Comparison of ENCODE assay signal across 8 cellular contexts in genomic region chr22:37484115-37485005, GRCh38. TPM values are rescaled to one million over a fixed set of nuclear protein-coding genes. Genes with fewer than 3 reads are reported as not detected.
DNase-seq lines count a peak whose midpoint lies in the region; ATAC-seq and TF ChIP-seq lines count a peak whose summit lies in the region.

No MANE protein-coding gene starts in this region.

- CTCF ChIA-PET in RWPE1 (lab: Yijun Ruan, JAX), result no interaction called here

- H3K27me3 ChIP-seq in liver (ENCODE audit: control insufficient read depth in 4 of 4, insufficient read depth in 4 of 4, low read length in 3 of 4), result no peaks in the 10 kb centered on the region

- 65% methylated on average over 35 of the region's 35 CpGs for whole genome bisulfite sequencing in liver

- ATAC-seq in GM19397 (IDR thresholded peaks at IDR 0.05; ENCODE audit: unreplicated experiment) (peak; percentile 36), HG03039 (IDR thresholded peaks at IDR 0.05; ENCODE audit: unreplicated experiment) (no peak)

- no peak for TF ChIP-seq RAD21 in liver (IDR thresholded peaks at IDR 0.05)

- no peaks in the 10 kb centered on the region for H3K9me3 ChIP-seq in liver (ENCODE audit: control insufficient read depth in 4 of 4, low read length in 3 of 4)

- POLR2A ChIA-PET in RWPE1 (lab: Yijun Ruan, JAX; ENCODE audit: low non-redundant PET), result no interaction called here

- TF ChIP-seq CTCF in RWPE1 (conservative IDR thresholded peaks at IDR 0.05; ENCODE audit: low read depth), result no peak
- TF ChIP-seq CTCF in liver (IDR thresholded peaks at IDR 0.05; ENCODE audit: low read depth, low read length, missing input control), result no peak

- no peak overlapping the region for H3K9ac ChIP-seq in liver (ENCODE audit: low read depth in 1 of 2, low read length in 2 of 2)

- H3K36me3 ChIP-seq in liver (ENCODE audit: control insufficient read depth in 4 of 4, insufficient read depth in 3 of 4, low read depth in 1 of 4, low read length in 3 of 4), result no peaks in the 10 kb centered on the region

- DNase-seq in RWPE1 (ENCODE audit: low spot score), result no peak
- DNase-seq in activated naive CD4-positive, alpha-beta T cell (lab: John Stamatoyannopoulos, UW), result peak; percentile 39 to 72 (median 57)
- DNase-seq in stimulated activated CD8-positive, alpha-beta memory T cell treated with anti-CD3 and anti-CD28 coated beads, Interleukin-12 subunit alpha, Interleukin-12 subunit beta, amount 100 ng/mL, for 1 hour (ENCODE audit: low read depth), result peak; percentile 54
- no peak for DNase-seq in NCI-H2029 (lab: John Stamatoyannopoulos, UW)
- no peak for DNase-seq in kidney glomerular epithelial cell (lab: John Stamatoyannopoulos, UW)

- H3K4me1 ChIP-seq in liver (ENCODE audit: control insufficient read depth in 4 of 4, insufficient read depth in 4 of 4, low read length in 3 of 4), result peaks cover 2 to 9% (median 5%) of the 10 kb centered on the region in 4 donors

- H3K27ac ChIP-seq in RWPE1 (peak overlapping the region; percentile 62), liver (ENCODE audit: low read depth in 1 of 2, low read length in 2 of 2) (peak overlapping the region; percentile 76 to 77)

- peak overlapping the region in 2 of 3 donors; percentile 42 to 45 for H3K4me3 ChIP-seq in liver (ENCODE audit: low read depth in 1 of 3, low read length in 3 of 3)

TF ChIP-seq in liver, 16 proteins besides CTCF, POLR2A, EP300 and RAD21:
- TF ChIP-seq HNF4G (IDR thresholded peaks at IDR 0.05) (no peak), REST (IDR thresholded peaks at IDR 0.05) (no peak), NR2F2 (IDR thresholded peaks at IDR 0.05) (peak; percentile 89), FOXA1 (IDR thresholded peaks at IDR 0.05) (no peak), GABPA (IDR thresholded peaks at IDR 0.05 in 1 of 2, conservative IDR thresholded peaks at IDR 0.05 in 1 of 2) (peak in 1 of 2 donors; percentile 70), ATF3 (IDR thresholded peaks at IDR 0.05) (no peak), EGR1 (IDR thresholded peaks at IDR 0.05; ENCODE audit: low read depth in 2 of 2) (peak in 1 of 2 donors; percentile 18), JUND (IDR thresholded peaks at IDR 0.05) (no peak), YY1 (IDR thresholded peaks at IDR 0.05) (no peak), SP1 (IDR thresholded peaks at IDR 0.05) (peak; percentile 35), HNF4A (conservative IDR thresholded peaks at IDR 0.05) (no peak), TAF1 (conservative IDR thresholded peaks at IDR 0.05) (no peak), FOXA2 (IDR thresholded peaks at IDR 0.05) (no peak), RXRA (IDR thresholded peaks at IDR 0.05) (no peak)
- TF ChIP-seq, protein P1, sequence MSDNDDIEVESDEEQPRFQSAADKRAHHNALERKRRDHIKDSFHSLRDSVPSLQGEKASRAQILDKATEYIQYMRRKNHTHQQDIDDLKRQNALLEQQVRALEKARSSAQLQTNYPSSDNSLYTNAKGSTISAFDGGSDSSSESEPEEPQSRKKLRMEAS (IDR thresholded peaks at IDR 0.05), result peak; percentile 53
- TF ChIP-seq, protein P2, sequence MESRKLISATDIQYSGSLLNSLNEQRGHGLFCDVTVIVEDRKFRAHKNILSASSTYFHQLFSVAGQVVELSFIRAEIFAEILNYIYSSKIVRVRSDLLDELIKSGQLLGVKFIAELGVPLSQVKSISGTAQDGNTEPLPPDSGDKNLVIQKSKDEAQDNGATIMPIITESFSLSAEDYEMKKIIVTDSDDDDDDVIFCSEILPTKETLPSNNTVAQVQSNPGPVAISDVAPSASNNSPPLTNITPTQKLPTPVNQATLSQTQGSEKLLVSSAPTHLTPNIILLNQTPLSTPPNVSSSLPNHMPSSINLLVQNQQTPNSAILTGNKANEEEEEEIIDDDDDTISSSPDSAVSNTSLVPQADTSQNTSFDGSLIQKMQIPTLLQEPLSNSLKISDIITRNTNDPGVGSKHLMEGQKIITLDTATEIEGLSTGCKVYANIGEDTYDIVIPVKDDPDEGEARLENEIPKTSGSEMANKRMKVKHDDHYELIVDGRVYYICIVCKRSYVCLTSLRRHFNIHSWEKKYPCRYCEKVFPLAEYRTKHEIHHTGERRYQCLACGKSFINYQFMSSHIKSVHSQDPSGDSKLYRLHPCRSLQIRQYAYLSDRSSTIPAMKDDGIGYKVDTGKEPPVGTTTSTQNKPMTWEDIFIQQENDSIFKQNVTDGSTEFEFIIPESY (IDR thresholded peaks at IDR 0.05), result no peak

RNA-seq across cellular contexts. Expression of gene MFNG, which starts 1.8 kb away (rescaled TPM):
- total RNA-seq in liver, result 1 to 10 TPM; 6.9 to 7.9 TPM
- polyA plus RNA-seq in liver, result 10 to 100 TPM in 1 of 2 donors, 1 to 10 TPM in 1; 5.0 to 10.7 TPM

RNA-seq across cellular contexts. Expression of gene CARD10, which starts 34.9 kb away (rescaled TPM):
- total RNA-seq in liver, result 1 to 10 TPM; 7.8 to 8.9 TPM
- polyA plus RNA-seq in liver, result 10 to 100 TPM in 1 of 2 donors, 1 to 10 TPM in 1; 7.9 to 14.0 TPM

RNA-seq across cellular contexts. Expression of gene ELFN2, which starts 57.1 kb away (rescaled TPM):
- under 1 TPM; 0.08 to 0.19 TPM for total RNA-seq in liver
- polyA plus RNA-seq in liver, result under 1 TPM in 1 of 2 donors, not detected in 1; 0.07 TPM

Comparison
In these comparisons a context has a peak if more than half of its experiments do, and no peak if none do; other contexts are left out.
1. DNase-seq: peak in activated naive CD4-positive, alpha-beta T cell (4 of 4) and stimulated activated CD8-positive, alpha-beta memory T cell treated with anti-CD3 and anti-CD28 coated beads, Interleukin-12 subunit alpha, Interleukin-12 subunit beta, amount 100 ng/mL, for 1 hour (single experiment); none in RWPE1 (single experiment), NCI-H2029 (single experiment) and kidney glomerular epithelial cell (single experiment).